Comparison of ENCODE assay signal across 16 cellular contexts in genomic region chr17:41849251-41849990, GRCh38. TPM values are rescaled to one million over a fixed set of nuclear protein-coding genes. Genes with fewer than 3 reads are reported as not detected.
"Had no signal": no experiment of that assay in that cellular context is flagged by ENCODE, and none has a peak within 500 bp of the region (broad histone marks: within the 10 kb centered on the region; RNA-seq: fewer than 3 reads in every experiment).

No MANE protein-coding gene starts in this region.

- H3K27ac Mint-ChIP-seq: activated T-helper 2 cell treated with anti-CD3 and anti-CD28 coated beads, Interferon-gamma antibody, Interleukin-2, Interleukin-4, amounts not matched to agents 10 μg/mL and 5 μg/mL and 100 μg/mL, durations not matched to agents 14 hours and 24 hours and 36 hours had no signal

- H3K27ac ChIP-seq: cardiac muscle cell, prostate gland had no signal

- H3K4me3 ChIP-seq: cardiac muscle cell, prostate gland had no signal

- ATAC-seq: right cardiac atrium had no signal

- H3K36me3 ChIP-seq: prostate gland had no signal

- DNase-seq: activated CD4-positive, alpha-beta T cell treated with anti-CD3 and anti-CD28 coated beads, Interleukin-2, amount 50 U/mL, for 48 hours; activated naive CD4-positive, alpha-beta T cell treated with anti-CD3 and anti-CD28 coated beads for 36 hours; activated T-cell treated with anti-CD3 and anti-CD28 coated beads, Interleukin-2, amount 50 U/mL, for 1 hour; hypothalamus; kidney; right cardiac atrium; small intestine; stimulated activated CD4-positive, alpha-beta T cell treated with anti-CD3 and anti-CD28 coated beads, Interleukin-4, amount 100 ng/mL, for 24 hours; stimulated activated naive CD4-positive, alpha-beta T cell treated with Interleukin-2 at 50 U/mL for 16 hours; substantia nigra; trophoblast cell had no signal

- H3K9me3 ChIP-seq: prostate gland had no signal

- H3K27me3 ChIP-seq: cardiac muscle cell had no signal

- H3K9me3 Mint-ChIP-seq: activated naive CD4-positive, alpha-beta T cell treated with anti-CD3 and anti-CD28 coated beads for 36 hours; activated T-helper 2 cell treated with anti-CD3 and anti-CD28 coated beads, Interferon-gamma antibody, Interleukin-2, Interleukin-4, amounts not matched to agents 10 μg/mL and 5 μg/mL and 100 μg/mL, durations not matched to agents 14 hours and 24 hours and 36 hours; mesothelial cell of epicardium had no signal

- H3K4me1 ChIP-seq: prostate gland had no signal

- H3K4me3 Mint-ChIP-seq: activated naive CD4-positive, alpha-beta T cell treated with anti-CD3 and anti-CD28 coated beads for 36 hours; mesothelial cell of epicardium had no signal

RNA-seq across cellular contexts. Expression of gene KLHL10, which starts 11.8 kb away (rescaled TPM):
- total RNA-seq: activated naive CD4-positive, alpha-beta T cell treated with anti-CD3 and anti-CD28 coated beads for 36 hours had no signal
- polyA plus RNA-seq: cardiac muscle cell, neural cell had no signal
